ENCODE assay signal across 1 cellular context in genomic region chr4:6640292-6641163, GRCh38.
TF ChIP-seq lines count a peak whose summit lies in the region.

MRFAP1 (plus strand) TSS chr4:6640685; CDS start chr4:6640863, 178 bp downstream.

TF ChIP-seq in K562, 482 proteins besides CTCF, POLR2A, EP300 and RAD21 (continued from another document and continues in another):
- TF ChIP-seq, protein P1, sequence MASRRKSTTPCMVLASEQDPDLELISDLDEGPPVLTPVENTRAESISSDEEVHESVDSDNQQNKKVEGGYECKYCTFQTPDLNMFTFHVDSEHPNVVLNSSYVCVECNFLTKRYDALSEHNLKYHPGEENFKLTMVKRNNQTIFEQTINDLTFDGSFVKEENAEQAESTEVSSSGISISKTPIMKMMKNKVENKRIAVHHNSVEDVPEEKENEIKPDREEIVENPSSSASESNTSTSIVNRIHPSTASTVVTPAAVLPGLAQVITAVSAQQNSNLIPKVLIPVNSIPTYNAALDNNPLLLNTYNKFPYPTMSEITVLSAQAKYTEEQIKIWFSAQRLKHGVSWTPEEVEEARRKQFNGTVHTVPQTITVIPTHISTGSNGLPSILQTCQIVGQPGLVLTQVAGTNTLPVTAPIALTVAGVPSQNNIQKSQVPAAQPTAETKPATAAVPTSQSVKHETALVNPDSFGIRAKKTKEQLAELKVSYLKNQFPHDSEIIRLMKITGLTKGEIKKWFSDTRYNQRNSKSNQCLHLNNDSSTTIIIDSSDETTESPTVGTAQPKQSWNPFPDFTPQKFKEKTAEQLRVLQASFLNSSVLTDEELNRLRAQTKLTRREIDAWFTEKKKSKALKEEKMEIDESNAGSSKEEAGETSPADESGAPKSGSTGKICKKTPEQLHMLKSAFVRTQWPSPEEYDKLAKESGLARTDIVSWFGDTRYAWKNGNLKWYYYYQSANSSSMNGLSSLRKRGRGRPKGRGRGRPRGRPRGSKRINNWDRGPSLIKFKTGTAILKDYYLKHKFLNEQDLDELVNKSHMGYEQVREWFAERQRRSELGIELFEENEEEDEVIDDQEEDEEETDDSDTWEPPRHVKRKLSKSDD (conservative IDR thresholded peaks at IDR 0.05; ENCODE audit: low read length), result peak; percentile 87
- TF ChIP-seq, protein P2, sequence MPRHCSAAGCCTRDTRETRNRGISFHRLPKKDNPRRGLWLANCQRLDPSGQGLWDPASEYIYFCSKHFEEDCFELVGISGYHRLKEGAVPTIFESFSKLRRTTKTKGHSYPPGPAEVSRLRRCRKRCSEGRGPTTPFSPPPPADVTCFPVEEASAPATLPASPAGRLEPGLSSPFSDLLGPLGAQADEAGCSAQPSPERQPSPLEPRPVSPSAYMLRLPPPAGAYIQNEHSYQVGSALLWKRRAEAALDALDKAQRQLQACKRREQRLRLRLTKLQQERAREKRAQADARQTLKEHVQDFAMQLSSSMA (CRISPR knock-in tag; IDR thresholded peaks at IDR 0.05), result 0 out of 2 replicates have a peak, but pooled peaks have one; percentile 38
- TF ChIP-seq CREB3 (tag; conservative IDR thresholded peaks at IDR 0.05; ENCODE audit: low read depth) (peak; percentile 57; the same call in 1 of the 2 replicates), XRCC5 (IDR thresholded peaks at IDR 0.05; ENCODE audit: low read depth, low read length) (peak; percentile 58; the same call in 1 of the 2 replicates), ZNF24 (IDR thresholded peaks at IDR 0.05) (0 out of 2 replicates have a peak, but pooled peaks have one; percentile 26), ZBTB11 (CRISPR knock-in tag; IDR thresholded peaks at IDR 0.05) (peak in 1 of 3 experiments; percentile 80; a peak in 2 of 6 replicates), POLR2B (IDR thresholded peaks at IDR 0.05; ENCODE audit: low read depth, partially characterized antibody) (peak; percentile 93), CHD2 (IDR thresholded peaks at IDR 0.05; ENCODE audit: low read depth, low read length) (0 out of 2 replicates have a peak, but pooled peaks have one; percentile 7), SIN3A (IDR thresholded peaks at IDR 0.05; ENCODE audit: borderline replicate concordance in 2 of 2, control insufficient read depth in 1 of 2, low read depth in 2 of 2, low read length in 2 of 2) (0 out of 4 replicates have a peak, but pooled peaks have one; percentile 1 to 13), MYBL2 (IDR thresholded peaks at IDR 0.05; ENCODE audit: low read depth) (peak; percentile 93), MYBL2 (CRISPR knock-in tag; IDR thresholded peaks at IDR 0.05; ENCODE audit: borderline replicate concordance) (no peak), MITF (IDR thresholded peaks at IDR 0.05) (peak; percentile 44; the same call in 1 of the 2 replicates), KAT8 (IDR thresholded peaks at IDR 0.05; ENCODE audit: low read depth) (peak; percentile 87; the same call in 1 of the 2 replicates), TEAD1 (CRISPR knock-in tag; IDR thresholded peaks at IDR 0.05) (peak in 1 of 2 experiments; percentile 74; a peak in 2 of 4 replicates), NR3C1 (CRISPR knock-in tag; IDR thresholded peaks at IDR 0.05) (peak; percentile 40; the same call in 1 of the 2 replicates), LEF1 (IDR thresholded peaks at IDR 0.05) (peak; percentile 55), HLTF (IDR thresholded peaks at IDR 0.05) (0 out of 2 replicates have a peak, but pooled peaks have one; percentile 3), HDAC8 (tag; IDR thresholded peaks at IDR 0.05) (0 out of 2 replicates have a peak, but pooled peaks have one; percentile 59), ZFPM2 (CRISPR knock-in tag; IDR thresholded peaks at IDR 0.05) (no peak), NCOA6 (IDR thresholded peaks at IDR 0.05) (peak; percentile 96), TBL1XR1 (IDR thresholded peaks at IDR 0.05; ENCODE audit: low read length in 2 of 2) (no peak), FOXJ2 (tag; IDR thresholded peaks at IDR 0.05) (peak; percentile 76; the same call in 1 of the 2 replicates), BRD9 (IDR thresholded peaks at IDR 0.05; ENCODE audit: low read depth, partially characterized antibody) (peak; percentile 28), C11orf30 (IDR thresholded peaks at IDR 0.05; ENCODE audit: low read depth) (peak; percentile 42), NR2C1 (IDR thresholded peaks at IDR 0.05) (no peak), NR2C1 (tag; IDR thresholded peaks at IDR 0.05) (no peak; the same call in 1 of the 2 replicates), CBX1 (IDR thresholded peaks at IDR 0.05; ENCODE audit: low read depth) (peak; percentile 71; the same call in 1 of the 2 replicates), ZNF592 (IDR thresholded peaks at IDR 0.05) (peak; percentile 86), SUPT5H (IDR thresholded peaks at IDR 0.05) (peak; percentile 92), NKRF (IDR thresholded peaks at IDR 0.05; ENCODE audit: borderline replicate concordance) (0 out of 2 replicates have a peak, but pooled peaks have one; percentile 23), MLX (CRISPR knock-in tag; conservative IDR thresholded peaks at IDR 0.05) (peak in 1 of 2 experiments; percentile 74; a peak in 1 of 4 replicates), ETV6 (IDR thresholded peaks at IDR 0.05; ENCODE audit: borderline replicate concordance in 1 of 2, low read depth in 2 of 2, low read length in 1 of 2) (peak in 1 of 2 experiments; percentile 38; a peak in 1 of 4 replicates), ETV6 (CRISPR knock-in tag; IDR thresholded peaks at IDR 0.05; ENCODE audit: borderline replicate concordance) (no peak), ZNF584 (CRISPR knock-in tag; IDR thresholded peaks at IDR 0.05; ENCODE audit: low read depth) (peak; percentile 95), NBN (IDR thresholded peaks at IDR 0.05; ENCODE audit: low read depth) (peak; percentile 54; the same call in 1 of the 2 replicates), BACH1 (tag; IDR thresholded peaks at IDR 0.05) (peak; percentile 41; the same call in 1 of the 2 replicates), RBM17 (IDR thresholded peaks at IDR 0.05; ENCODE audit: borderline replicate concordance, low read depth, low read length) (no peak), CHD1 (IDR thresholded peaks at IDR 0.05; ENCODE audit: low read length) (peak; percentile 77), HCFC1 (IDR thresholded peaks at IDR 0.05; ENCODE audit: low read depth, low read length) (peak; percentile 75), TCF7 (IDR thresholded peaks at IDR 0.05; ENCODE audit: borderline replicate concordance) (0 out of 2 replicates have a peak, but pooled peaks have one; percentile 63)
- TF ChIP-seq, protein P3, sequence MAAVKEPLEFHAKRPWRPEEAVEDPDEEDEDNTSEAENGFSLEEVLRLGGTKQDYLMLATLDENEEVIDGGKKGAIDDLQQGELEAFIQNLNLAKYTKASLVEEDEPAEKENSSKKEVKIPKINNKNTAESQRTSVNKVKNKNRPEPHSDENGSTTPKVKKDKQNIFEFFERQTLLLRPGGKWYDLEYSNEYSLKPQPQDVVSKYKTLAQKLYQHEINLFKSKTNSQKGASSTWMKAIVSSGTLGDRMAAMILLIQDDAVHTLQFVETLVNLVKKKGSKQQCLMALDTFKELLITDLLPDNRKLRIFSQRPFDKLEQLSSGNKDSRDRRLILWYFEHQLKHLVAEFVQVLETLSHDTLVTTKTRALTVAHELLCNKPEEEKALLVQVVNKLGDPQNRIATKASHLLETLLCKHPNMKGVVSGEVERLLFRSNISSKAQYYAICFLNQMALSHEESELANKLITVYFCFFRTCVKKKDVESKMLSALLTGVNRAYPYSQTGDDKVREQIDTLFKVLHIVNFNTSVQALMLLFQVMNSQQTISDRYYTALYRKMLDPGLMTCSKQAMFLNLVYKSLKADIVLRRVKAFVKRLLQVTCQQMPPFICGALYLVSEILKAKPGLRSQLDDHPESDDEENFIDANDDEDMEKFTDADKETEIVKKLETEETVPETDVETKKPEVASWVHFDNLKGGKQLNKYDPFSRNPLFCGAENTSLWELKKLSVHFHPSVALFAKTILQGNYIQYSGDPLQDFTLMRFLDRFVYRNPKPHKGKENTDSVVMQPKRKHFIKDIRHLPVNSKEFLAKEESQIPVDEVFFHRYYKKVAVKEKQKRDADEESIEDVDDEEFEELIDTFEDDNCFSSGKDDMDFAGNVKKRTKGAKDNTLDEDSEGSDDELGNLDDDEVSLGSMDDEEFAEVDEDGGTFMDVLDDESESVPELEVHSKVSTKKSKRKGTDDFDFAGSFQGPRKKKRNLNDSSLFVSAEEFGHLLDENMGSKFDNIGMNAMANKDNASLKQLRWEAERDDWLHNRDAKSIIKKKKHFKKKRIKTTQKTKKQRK (IDR thresholded peaks at IDR 0.05; ENCODE audit: borderline replicate concordance, low read depth, low read length), result no peak
